ENCODE assay signal across 1 cellular context in the genomic region with DNA sequence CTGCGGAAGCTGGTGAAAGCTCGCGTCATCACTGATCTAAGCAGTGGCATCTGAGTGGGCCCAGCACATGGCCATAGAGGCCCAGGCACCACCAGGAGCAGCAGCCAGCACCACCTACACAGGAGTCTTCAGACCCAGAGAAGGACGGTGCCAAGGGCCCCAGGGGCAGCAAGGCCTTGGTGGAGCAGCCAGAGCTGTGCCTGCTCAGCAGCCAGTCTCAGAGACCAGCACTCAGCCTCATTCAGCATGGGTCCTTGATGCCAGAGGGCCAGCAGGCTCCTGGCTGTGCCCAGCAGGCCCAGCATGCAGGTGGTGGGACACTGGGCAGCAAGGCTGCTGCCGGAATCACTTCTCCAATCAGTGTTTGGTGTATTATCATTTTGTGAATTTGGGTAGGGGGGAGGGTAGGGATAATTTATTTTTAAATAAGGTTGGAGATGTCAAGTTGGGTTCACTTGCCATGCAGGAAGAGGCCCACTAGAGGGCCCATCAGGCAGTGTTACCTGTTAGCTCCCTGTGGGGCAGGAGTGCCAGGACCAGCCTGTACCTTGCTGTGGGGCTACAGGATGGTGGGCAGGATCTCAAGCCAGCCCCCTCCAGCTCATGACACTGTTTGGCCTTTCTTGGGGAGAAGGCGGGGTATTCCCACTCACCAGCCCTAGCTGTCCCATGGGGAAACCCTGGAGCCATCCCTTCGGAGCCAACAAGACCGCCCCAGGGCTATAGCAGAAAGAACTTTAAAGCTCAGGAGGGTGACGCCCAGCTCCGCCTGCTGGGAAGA.
TF ChIP-seq lines count a peak whose summit lies in the region.

No MANE protein-coding gene starts in this region.

TF ChIP-seq in WTC11, 78 proteins besides CTCF, POLR2A, EP300 and RAD21 (continued from another document):
- TF ChIP-seq, protein P1, sequence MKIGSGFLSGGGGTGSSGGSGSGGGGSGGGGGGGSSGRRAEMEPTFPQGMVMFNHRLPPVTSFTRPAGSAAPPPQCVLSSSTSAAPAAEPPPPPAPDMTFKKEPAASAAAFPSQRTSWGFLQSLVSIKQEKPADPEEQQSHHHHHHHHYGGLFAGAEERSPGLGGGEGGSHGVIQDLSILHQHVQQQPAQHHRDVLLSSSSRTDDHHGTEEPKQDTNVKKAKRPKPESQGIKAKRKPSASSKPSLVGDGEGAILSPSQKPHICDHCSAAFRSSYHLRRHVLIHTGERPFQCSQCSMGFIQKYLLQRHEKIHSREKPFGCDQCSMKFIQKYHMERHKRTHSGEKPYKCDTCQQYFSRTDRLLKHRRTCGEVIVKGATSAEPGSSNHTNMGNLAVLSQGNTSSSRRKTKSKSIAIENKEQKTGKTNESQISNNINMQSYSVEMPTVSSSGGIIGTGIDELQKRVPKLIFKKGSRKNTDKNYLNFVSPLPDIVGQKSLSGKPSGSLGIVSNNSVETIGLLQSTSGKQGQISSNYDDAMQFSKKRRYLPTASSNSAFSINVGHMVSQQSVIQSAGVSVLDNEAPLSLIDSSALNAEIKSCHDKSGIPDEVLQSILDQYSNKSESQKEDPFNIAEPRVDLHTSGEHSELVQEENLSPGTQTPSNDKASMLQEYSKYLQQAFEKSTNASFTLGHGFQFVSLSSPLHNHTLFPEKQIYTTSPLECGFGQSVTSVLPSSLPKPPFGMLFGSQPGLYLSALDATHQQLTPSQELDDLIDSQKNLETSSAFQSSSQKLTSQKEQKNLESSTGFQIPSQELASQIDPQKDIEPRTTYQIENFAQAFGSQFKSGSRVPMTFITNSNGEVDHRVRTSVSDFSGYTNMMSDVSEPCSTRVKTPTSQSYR (CRISPR knock-in tag; IDR thresholded peaks at IDR 0.05), result no peak
- TF ChIP-seq ZNF423 (CRISPR knock-in tag; IDR thresholded peaks at IDR 0.05), result no peak
- no peak for TF ChIP-seq IRF2 (CRISPR knock-in tag; IDR thresholded peaks at IDR 0.05; ENCODE audit: borderline replicate concordance, low read depth)
- no peak for TF ChIP-seq JAZF1 (CRISPR knock-in tag; IDR thresholded peaks at IDR 0.05)
- no peak for TF ChIP-seq ZNF396 (CRISPR knock-in tag; IDR thresholded peaks at IDR 0.05; ENCODE audit: borderline replicate concordance)
- no peak for TF ChIP-seq FOXK1 (CRISPR knock-in tag; IDR thresholded peaks at IDR 0.05)
- TF ChIP-seq ZNF219 (CRISPR knock-in tag; IDR thresholded peaks at IDR 0.05; ENCODE audit: borderline replicate concordance), result no peak
- TF ChIP-seq TCF7 (CRISPR knock-in tag; IDR thresholded peaks at IDR 0.05; ENCODE audit: low read depth), result no peak
